Comparison of ENCODE assay signal across 26 cellular contexts in genomic region chr19:35524181-35524838, GRCh38. TPM values are rescaled to one million over a fixed set of nuclear protein-coding genes. Genes with fewer than 3 reads are reported as not detected.
"Had no signal": no experiment of that assay in that cellular context is flagged by ENCODE, and none has a peak within 500 bp of the region (broad histone marks: within the 10 kb centered on the region; RNA-seq: fewer than 3 reads in every experiment).

No MANE protein-coding gene starts in this region.

- H3K36me3 ChIP-seq: pancreas, upper lobe of left lung had no signal

- H3K4me1 Mint-ChIP-seq: activated naive CD8-positive, alpha-beta T cell treated with anti-CD3 and anti-CD28 coated beads, Interleukin-2, amount 50 U/mL, for 24 hours had no signal

- H3K9me3 ChIP-seq: mucosa of descending colon, pancreas, upper lobe of left lung had no signal

- H3K27me3 ChIP-seq: pancreas had no signal

- DNase-seq: activated CD4-positive, alpha-beta T cell treated with anti-CD3 and anti-CD28 coated beads for 48 hours; activated CD4-positive, CD25-positive, alpha-beta regulatory T cell; activated CD8-positive, alpha-beta T cell treated with anti-CD3 and anti-CD28 coated beads for 36 hours; activated naive CD4-positive, alpha-beta T cell treated with anti-CD3 and anti-CD28 coated beads for 36 hours; activated naive CD8-positive, alpha-beta T cell treated with anti-CD3 and anti-CD28 coated beads, Interleukin-2, amount 50 U/mL, for 24 hours; activated T-cell treated with anti-CD3 and anti-CD28 coated beads, Interleukin-2, amount 50 U/mL, for 24 hours; anterior cingulate cortex; caudate nucleus; dorsolateral prefrontal cortex; foreskin keratinocyte; mucosa of descending colon; naive B cell; pancreas; stimulated activated CD4-positive, alpha-beta T cell treated with anti-CD3 and anti-CD28 coated beads, Interleukin-4, amount 100 ng/mL, for 1 hour; stimulated activated naive CD8-positive, alpha-beta T cell treated with anti-CD3 and anti-CD28 coated beads, Interleukin-15, amount 100 ng/mL, for 72 hours; upper lobe of left lung had no signal

- ATAC-seq: activated CD8-positive, alpha-beta T cell treated with anti-CD3 and anti-CD28 coated beads for 36 hours; activated naive CD8-positive, alpha-beta T cell treated with anti-CD3 and anti-CD28 coated beads, Interleukin-2, amount 50 U/mL, for 24 hours; foreskin keratinocyte; mucosa of descending colon; pancreas; sciatic nerve; stimulated activated naive CD8-positive, alpha-beta T cell treated with anti-CD3 and anti-CD28 coated beads, Interleukin-15, amount 100 ng/mL, for 72 hours had no signal

- H3K79me2 ChIP-seq: hepatocyte had no signal

- H3K9me3 Mint-ChIP-seq: activated CD8-positive, alpha-beta T cell treated with anti-CD3 and anti-CD28 coated beads for 36 hours; activated naive CD4-positive, alpha-beta T cell treated with anti-CD3 and anti-CD28 coated beads for 36 hours; activated naive CD8-positive, alpha-beta T cell treated with anti-CD3 and anti-CD28 coated beads, Interleukin-2, amount 50 U/mL, for 24 hours; activated T-cell treated with anti-CD3 and anti-CD28 coated beads, Interleukin-2, amount 50 U/mL, for 24 hours; memory B cell; naive B cell; stimulated activated naive CD8-positive, alpha-beta T cell treated with anti-CD3 and anti-CD28 coated beads, Interleukin-15, amount 100 ng/mL, for 72 hours had no signal

- H2AFZ ChIP-seq: hepatocyte had no signal

- H3K36me3 Mint-ChIP-seq: brain had no signal

- H3K27ac Mint-ChIP-seq: activated CD8-positive, alpha-beta T cell treated with anti-CD3 and anti-CD28 coated beads for 36 hours; activated naive CD4-positive, alpha-beta T cell treated with anti-CD3 and anti-CD28 coated beads for 36 hours; activated naive CD8-positive, alpha-beta T cell treated with anti-CD3 and anti-CD28 coated beads, Interleukin-2, amount 50 U/mL, for 24 hours; activated T-cell treated with anti-CD3 and anti-CD28 coated beads, Interleukin-2, amount 50 U/mL, for 24 hours; memory B cell; stimulated activated naive CD8-positive, alpha-beta T cell treated with anti-CD3 and anti-CD28 coated beads, Interleukin-15, amount 100 ng/mL, for 72 hours had no signal

- H3K27ac ChIP-seq: dorsolateral prefrontal cortex, foreskin keratinocyte, hepatocyte, pancreas, upper lobe of left lung had no signal

- FAIRE-seq: pancreas had no signal

- H3K4me2 ChIP-seq: hepatocyte, smooth muscle cell had no signal

- H3K4me3 Mint-ChIP-seq: activated CD8-positive, alpha-beta T cell treated with anti-CD3 and anti-CD28 coated beads for 36 hours; activated naive CD4-positive, alpha-beta T cell treated with anti-CD3 and anti-CD28 coated beads for 36 hours; activated naive CD8-positive, alpha-beta T cell treated with anti-CD3 and anti-CD28 coated beads, Interleukin-2, amount 50 U/mL, for 24 hours; activated T-cell treated with anti-CD3 and anti-CD28 coated beads, Interleukin-2, amount 50 U/mL, for 24 hours; brain; memory B cell; naive B cell; stimulated activated naive CD8-positive, alpha-beta T cell treated with anti-CD3 and anti-CD28 coated beads, Interleukin-15, amount 100 ng/mL, for 72 hours had no signal

- H3K4me1 ChIP-seq: pancreas, upper lobe of left lung had no signal

- H3K4me3 ChIP-seq: dorsolateral prefrontal cortex, hepatocyte, mucosa of descending colon, pancreas, smooth muscle cell, upper lobe of left lung had no signal

RNA-seq across cellular contexts. Expression of gene SBSN, which starts 3.8 kb away (rescaled TPM):
- total RNA-seq: activated CD8-positive, alpha-beta T cell treated with anti-CD3 and anti-CD28 coated beads for 36 hours; activated naive CD4-positive, alpha-beta T cell treated with anti-CD3 and anti-CD28 coated beads for 36 hours; epithelial cell of proximal tubule; hepatocyte; liver; mucosa of descending colon; pancreas; pulmonary artery endothelial cell; sciatic nerve; temporal lobe; upper lobe of left lung had no signal

RNA-seq across cellular contexts. Expression of gene GAPDHS, which starts 8.9 kb away (rescaled TPM):
- total RNA-seq: activated CD8-positive, alpha-beta T cell treated with anti-CD3 and anti-CD28 coated beads for 36 hours; activated naive CD4-positive, alpha-beta T cell treated with anti-CD3 and anti-CD28 coated beads for 36 hours; epithelial cell of proximal tubule; fibroblast of lung; foreskin keratinocyte; hepatocyte; liver; mucosa of descending colon; pancreas; pulmonary artery endothelial cell; sciatic nerve; smooth muscle cell; temporal lobe; upper lobe of left lung had no signal

RNA-seq across cellular contexts. Expression of gene DMKN, which starts 10.9 kb away (rescaled TPM):
- total RNA-seq: pulmonary artery endothelial cell had no signal

RNA-seq across cellular contexts. Expression of gene KRTDAP, which starts 34.0 kb away (rescaled TPM):
- total RNA-seq: activated CD8-positive, alpha-beta T cell treated with anti-CD3 and anti-CD28 coated beads for 36 hours; activated naive CD4-positive, alpha-beta T cell treated with anti-CD3 and anti-CD28 coated beads for 36 hours; epithelial cell of proximal tubule; fibroblast of lung; liver; mucosa of descending colon; pulmonary artery endothelial cell; sciatic nerve had no signal
